In the genomic region with DNA sequence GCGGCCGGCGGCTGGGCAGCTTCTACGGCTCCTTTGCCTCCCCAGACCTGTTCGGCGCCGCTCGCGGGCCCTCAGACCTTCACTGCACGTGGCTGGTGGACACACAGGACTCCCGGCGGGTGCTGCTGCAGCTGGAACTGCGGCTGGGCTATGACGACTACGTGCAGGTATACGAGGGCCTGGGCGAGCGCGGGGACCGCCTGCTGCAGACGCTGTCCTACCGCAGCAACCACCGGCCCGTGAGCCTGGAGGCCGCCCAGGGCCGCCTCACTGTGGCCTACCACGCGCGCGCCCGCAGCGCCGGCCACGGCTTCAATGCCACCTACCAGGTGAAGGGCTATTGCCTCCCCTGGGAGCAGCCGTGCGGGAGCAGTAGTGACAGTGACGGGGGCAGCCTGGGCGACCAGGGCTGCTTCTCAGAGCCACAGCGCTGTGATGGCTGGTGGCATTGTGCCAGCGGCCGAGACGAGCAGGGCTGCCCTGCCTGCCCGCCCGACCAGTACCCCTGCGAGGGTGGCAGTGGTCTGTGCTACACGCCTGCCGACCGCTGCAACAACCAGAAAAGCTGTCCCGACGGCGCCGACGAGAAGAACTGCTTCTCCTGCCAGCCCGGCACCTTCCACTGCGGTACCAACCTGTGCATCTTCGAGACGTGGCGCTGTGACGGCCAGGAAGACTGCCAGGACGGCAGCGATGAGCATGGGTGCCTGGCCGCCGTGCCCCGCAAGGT, we compare ENCODE assay signal across 32 cellular contexts. TPM values are rescaled to one million over a fixed set of nuclear protein-coding genes. Genes with fewer than 3 reads are reported as not detected.
"Had no signal": no experiment of that assay in that cellular context is flagged by ENCODE, and none has a peak within 500 bp of the region (broad histone marks: within the 10 kb centered on the region; RNA-seq: fewer than 3 reads in every experiment).

No MANE protein-coding gene starts in this region.

- DNase-seq: activated CD4-positive, alpha-beta memory T cell treated with anti-CD3 and anti-CD28 coated beads, Interleukin-2, amount 10 ng/mL, durations not matched to agents 7 days and 5 days; activated CD4-positive, alpha-beta T cell treated with anti-CD3 and anti-CD28 coated beads for 1 hour; activated CD4-positive, alpha-beta T cell treated with anti-CD3 and anti-CD28 coated beads for 48 hours; activated CD4-positive, CD25-positive, alpha-beta regulatory T cell; activated CD8-positive, alpha-beta memory T cell treated with anti-CD3 and anti-CD28 coated beads for 24 hours; activated CD8-positive, alpha-beta memory T cell treated with anti-CD3 and anti-CD28 coated beads, Interleukin-2, amount 10 ng/mL, durations not matched to agents 7 days and 5 days; activated CD8-positive, alpha-beta memory T cell treated with anti-CD3 and anti-CD28 coated beads, Interleukin-2, amount 50 U/mL, for 48 hours; activated effector memory CD4-positive, alpha-beta T cell treated with Interleukin-2 at 50 U/mL for 16 hours; activated naive CD4-positive, alpha-beta T cell treated with anti-CD3 and anti-CD28 coated beads, Interleukin-2, amount 10 ng/mL, durations not matched to agents 7 days and 5 days; activated T-cell treated with anti-CD3 and anti-CD28 coated beads, Interleukin-2, amount 50 U/mL, for 48 hours; amygdala; NCI-H1092 treated with DMSO at 0.1 percent for 48 hours; NCI-H1417; NCI-H1930; NCI-H2081 treated with DMSO at 0.1 percent for 48 hours; NCI-H345; NCI-H526; NCI-H748 treated with DMSO at 0.1 percent for 48 hours; NK-92 treated with Interleukin-12 subunit alpha and Interleukin-12 subunit beta, amount 100 ng/mL, for 24 hours; PC-3; Peyer's patch; RPMI8226; SIG-M5; T1000; WERI-Rb-1 had no signal

- H3K9me3 ChIP-seq: ascending aorta, Peyer's patch had no signal

- H3K27ac ChIP-seq: ascending aorta, cardiac muscle cell, Peyer's patch, WERI-Rb-1 had no signal

- H3K4me1 ChIP-seq: ascending aorta, Peyer's patch had no signal

- H3K36me3 ChIP-seq: cardiac muscle cell had no signal

- H3K27me3 ChIP-seq: ascending aorta, cardiac muscle cell, Peyer's patch had no signal

- ATAC-seq: activated CD8-positive, alpha-beta memory T cell treated with anti-CD3 and anti-CD28 coated beads, Interleukin-2, amount 10 ng/mL, durations not matched to agents 7 days and 5 days; PC-3 had no signal

- H3K4me3 ChIP-seq: ascending aorta, cardiac muscle cell, Peyer's patch had no signal

RNA-seq across cellular contexts. Expression of a gene that starts 11.6 kb away (rescaled TPM):
- total RNA-seq: activated CD4-positive, alpha-beta memory T cell treated with anti-CD3 and anti-CD28 coated beads, Interleukin-2, amount 10 ng/mL, durations not matched to agents 7 days and 5 days had no signal

RNA-seq across cellular contexts. Expression of a gene that starts 20.0 kb away (rescaled TPM):
- total RNA-seq: activated CD4-positive, alpha-beta memory T cell treated with anti-CD3 and anti-CD28 coated beads, Interleukin-2, amount 10 ng/mL, durations not matched to agents 7 days and 5 days; activated CD8-positive, alpha-beta memory T cell treated with anti-CD3 and anti-CD28 coated beads, Interleukin-2, amount 10 ng/mL, durations not matched to agents 7 days and 5 days; ascending aorta; cardiac muscle cell; M059J; NCI-H460; PC-3; Peyer's patch; SK-MEL-5; T-helper 1 cell treated with Interleukin-12 subunit alpha and Interleukin-12 subunit beta and Interleukin-4 antibody, amounts not matched to agents 30 ng/mL and 1 ng/mL, for 36 hours; T-helper 2 cell treated with Interferon-gamma antibody and Interleukin-4, amounts not matched to agents 100 ng/mL and 5 ng/mL, for 36 hours had no signal
- polyA plus RNA-seq: cardiac muscle cell had no signal
